In the genomic region with DNA sequence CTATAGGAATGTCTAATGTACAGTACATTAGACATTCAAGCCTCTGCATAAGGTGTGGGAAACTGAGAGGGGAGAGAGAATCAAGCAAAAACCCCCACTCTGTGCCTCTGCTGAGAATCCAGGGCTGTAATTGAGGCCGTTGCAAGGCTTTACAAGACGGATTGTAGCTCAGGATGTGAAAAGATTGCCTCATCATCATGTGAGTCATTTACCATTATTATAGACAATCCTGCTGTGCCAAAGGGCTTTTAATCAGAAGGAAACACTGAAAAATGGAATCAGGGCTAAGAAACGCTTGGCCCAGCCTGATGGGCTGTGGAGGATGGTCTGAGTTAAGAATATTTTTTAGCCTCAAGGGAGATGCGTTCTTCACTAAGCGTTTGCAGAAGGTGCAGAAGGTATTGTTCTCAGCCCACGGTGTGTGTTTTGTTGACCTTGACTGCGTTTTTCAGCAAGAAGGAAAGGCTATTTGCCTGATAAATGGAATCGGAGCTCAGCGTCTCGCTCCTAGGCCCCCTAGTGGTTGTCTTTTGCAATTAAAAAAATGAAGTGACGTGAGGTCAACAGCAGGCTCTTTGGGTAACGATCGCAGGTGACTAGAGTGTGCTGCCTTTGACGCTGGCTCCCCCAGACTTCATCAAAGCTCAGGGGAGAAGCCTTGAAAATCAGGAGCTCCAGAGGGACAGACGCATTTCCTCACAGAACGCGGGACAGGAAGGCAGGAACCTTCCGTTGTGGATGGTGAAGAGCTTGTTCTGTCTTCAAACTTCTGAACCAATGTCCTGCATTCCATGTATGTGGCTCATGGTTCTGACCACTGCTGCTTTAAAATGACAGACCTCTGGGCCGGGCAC, we compare ENCODE assay signal across 1 cellular context.
TF ChIP-seq lines count a peak whose summit lies in the region.

No MANE protein-coding gene starts in this region.

TF ChIP-seq in IMR-90, 13 proteins besides CTCF, POLR2A, EP300 and RAD21 (continued from another document):
- TF ChIP-seq RCOR1 (IDR thresholded peaks at IDR 0.05; ENCODE audit: insufficient replicate concordance, low read length) (no peak), SMC3 (IDR thresholded peaks at IDR 0.05; ENCODE audit: low read depth, low read length) (peak; percentile 40), CEBPB (IDR thresholded peaks at IDR 0.05; ENCODE audit: low read depth, low read length) (peak; percentile 97), MXI1 (IDR thresholded peaks at IDR 0.05; ENCODE audit: borderline replicate concordance, low read depth, low read length) (no peak), NFE2L2 (IDR thresholded peaks at IDR 0.05; ENCODE audit: low read depth, low read length) (peak; percentile 51), RFX5 (IDR thresholded peaks at IDR 0.05; ENCODE audit: low read depth, low read length) (no peak)
- TF ChIP-seq, protein P1, sequence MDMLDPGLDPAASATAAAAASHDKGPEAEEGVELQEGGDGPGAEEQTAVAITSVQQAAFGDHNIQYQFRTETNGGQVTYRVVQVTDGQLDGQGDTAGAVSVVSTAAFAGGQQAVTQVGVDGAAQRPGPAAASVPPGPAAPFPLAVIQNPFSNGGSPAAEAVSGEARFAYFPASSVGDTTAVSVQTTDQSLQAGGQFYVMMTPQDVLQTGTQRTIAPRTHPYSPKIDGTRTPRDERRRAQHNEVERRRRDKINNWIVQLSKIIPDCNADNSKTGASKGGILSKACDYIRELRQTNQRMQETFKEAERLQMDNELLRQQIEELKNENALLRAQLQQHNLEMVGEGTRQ (IDR thresholded peaks at IDR 0.05; ENCODE audit: low read depth, low read length): no peak
- TF ChIP-seq, protein P2, sequence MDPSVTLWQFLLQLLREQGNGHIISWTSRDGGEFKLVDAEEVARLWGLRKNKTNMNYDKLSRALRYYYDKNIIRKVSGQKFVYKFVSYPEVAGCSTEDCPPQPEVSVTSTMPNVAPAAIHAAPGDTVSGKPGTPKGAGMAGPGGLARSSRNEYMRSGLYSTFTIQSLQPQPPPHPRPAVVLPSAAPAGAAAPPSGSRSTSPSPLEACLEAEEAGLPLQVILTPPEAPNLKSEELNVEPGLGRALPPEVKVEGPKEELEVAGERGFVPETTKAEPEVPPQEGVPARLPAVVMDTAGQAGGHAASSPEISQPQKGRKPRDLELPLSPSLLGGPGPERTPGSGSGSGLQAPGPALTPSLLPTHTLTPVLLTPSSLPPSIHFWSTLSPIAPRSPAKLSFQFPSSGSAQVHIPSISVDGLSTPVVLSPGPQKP (IDR thresholded peaks at IDR 0.05; ENCODE audit: borderline replicate concordance, low read depth, low read length): no peak
